Comparison of ENCODE assay signal across 8 cellular contexts in the genomic region with DNA sequence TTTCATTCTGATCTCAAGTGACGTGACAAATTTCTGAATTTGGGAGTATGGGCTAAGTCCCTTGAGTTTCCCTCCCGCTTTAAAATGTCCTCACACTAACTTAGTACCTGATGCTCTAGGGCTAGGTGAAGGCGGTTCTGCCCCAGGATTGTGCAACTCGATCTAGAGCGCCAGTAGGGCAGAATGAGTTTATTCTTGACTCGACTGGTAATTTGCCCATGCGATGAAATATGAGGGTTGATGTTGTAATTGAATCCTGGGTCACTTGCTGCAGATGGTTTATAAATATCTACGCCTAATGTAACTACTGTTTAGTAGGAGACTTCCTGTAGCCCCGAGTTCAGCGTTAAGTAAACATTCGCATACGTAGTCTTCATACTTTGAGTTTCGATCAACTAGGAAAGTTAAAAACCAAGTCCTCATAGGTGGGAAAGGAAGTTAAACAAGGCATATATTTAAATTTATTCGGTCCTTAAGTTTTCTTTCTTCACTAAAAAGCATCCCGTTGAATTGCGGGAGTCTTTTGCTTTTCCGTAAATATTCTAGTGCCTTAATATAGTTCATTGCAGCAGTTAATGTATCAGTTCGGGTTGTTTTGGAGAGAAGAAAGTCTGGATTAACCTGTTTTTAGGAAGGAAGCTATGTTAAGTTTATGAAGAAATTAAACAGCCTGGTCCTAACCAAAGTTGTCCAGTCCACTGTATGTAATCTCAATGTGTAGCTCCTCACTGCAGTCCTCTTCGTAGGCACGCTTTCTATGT. TPM values are rescaled to one million over a fixed set of nuclear protein-coding genes. Genes with fewer than 3 reads are reported as not detected.
DNase-seq lines count a peak whose midpoint lies in the region; ATAC-seq and TF ChIP-seq lines count a peak whose summit lies in the region.

No MANE protein-coding gene starts in this region.

- H3K4me2 ChIP-seq in SU-DHL-6 (ENCODE audit: low read depth, low read length, poor library complexity, severe bottlenecking): peak overlapping the region; percentile 97

- POLR2A ChIA-PET in CD4-positive, alpha-beta memory T cell (lab: Charles Lee; ENCODE audit: partially characterized antibody): interaction anchor here (0.6 to 20.3 kb wide), 23 partner anchors 8 to 436 kb away, joined by 3 to 706 read pairs (median 7); a partner anchor contains a TSS

- CTCF ChIA-PET in CD4-positive, alpha-beta memory T cell (lab: Charles Lee; ENCODE audit: partially characterized antibody): interaction anchor here (0.7 to 11.7 kb wide), 26 partner anchors 8 to 106 kb away, joined by 3 to 361 read pairs (median 5); a partner anchor contains a TSS

- H3K4me3 ChIP-seq in CD4-positive, alpha-beta memory T cell (ENCODE audit: low read length in 2 of 2): peak overlapping the region; percentile 43 to 90
- H3K4me3 ChIP-seq in HUES6 (ENCODE audit: low read depth, low read length) (peak overlapping the region; percentile 84), SU-DHL-6 (ENCODE audit: insufficient read depth, low read length, poor library complexity, severe bottlenecking) (peak overlapping the region; percentile 90), epithelial cell of esophagus (ENCODE audit: low read length) (peak overlapping the region; percentile 67)

- no peaks in the 10 kb centered on the region for H3K27me3 ChIP-seq in CD4-positive, alpha-beta memory T cell (ENCODE audit: insufficient read depth, low read length)
- no peaks in the 10 kb centered on the region for H3K27me3 ChIP-seq in HUES6 (ENCODE audit: control insufficient read depth, insufficient read depth, low read length)
- H3K27me3 ChIP-seq in SU-DHL-6 (ENCODE audit: low read length): no peaks in the 10 kb centered on the region

- no peak for ATAC-seq in natural killer cell treated with Interleukin-12 subunit alpha and Interleukin-12 subunit beta and Interleukin-15 and Interleukin-18, amount 100 ng/mL, for 72 hours
- ATAC-seq in HG03045 (IDR thresholded peaks at IDR 0.05; ENCODE audit: unreplicated experiment): no peak
- ATAC-seq in HG03565 (IDR thresholded peaks at IDR 0.05; ENCODE audit: unreplicated experiment): no peak

- H3K27me3 Mint-ChIP-seq in CD4-positive, alpha-beta memory T cell: no peaks in the 10 kb centered on the region
- no peaks in the 10 kb centered on the region for H3K27me3 Mint-ChIP-seq in natural killer cell treated with Interleukin-12 subunit alpha and Interleukin-12 subunit beta and Interleukin-15 and Interleukin-18, amount 100 ng/mL, for 72 hours

- no peaks in the 10 kb centered on the region for H3K9me2 ChIP-seq in SU-DHL-6 (replicated peaks; ENCODE audit: insufficient read depth, low read length)

- H3K9ac ChIP-seq in HUES6 (ENCODE audit: low read length) (peak overlapping the region; percentile 100), SU-DHL-6 (ENCODE audit: low read length) (peak overlapping the region; percentile 90)

- H3K4me1 Mint-ChIP-seq in CD4-positive, alpha-beta memory T cell: peaks cover 25 to 63% (median 46%) of the 10 kb centered on the region in 4 donors
- H3K4me1 Mint-ChIP-seq in natural killer cell treated with Interleukin-12 subunit alpha and Interleukin-12 subunit beta and Interleukin-15 and Interleukin-18, amount 100 ng/mL, for 72 hours (ENCODE audit: low read depth in 2 of 2): peaks cover 26 to 35% of the 10 kb centered on the region in 2 donors

- peaks cover 0 to 7% of the 10 kb centered on the region in 2 donors for H3K36me3 Mint-ChIP-seq in CD4-positive, alpha-beta memory T cell
- H3K36me3 Mint-ChIP-seq in natural killer cell treated with Interleukin-12 subunit alpha and Interleukin-12 subunit beta and Interleukin-15 and Interleukin-18, amount 100 ng/mL, for 72 hours: no peaks in the 10 kb centered on the region

- H3F3A ChIP-seq in SU-DHL-6 (ENCODE audit: insufficient read depth): peaks cover 23% of the 10 kb centered on the region

- peaks cover 85% of the 10 kb centered on the region for H3K79me2 ChIP-seq in SU-DHL-6 (ENCODE audit: insufficient read depth, low read length)

- no peak overlapping the region for H2AFZ ChIP-seq in SU-DHL-6 (ENCODE audit: low read depth, low read length, severe bottlenecking)

- peak overlapping the region; percentile 85 to 95 (median 91) for H3K27ac Mint-ChIP-seq in CD4-positive, alpha-beta memory T cell
- H3K27ac Mint-ChIP-seq in natural killer cell treated with Interleukin-12 subunit alpha and Interleukin-12 subunit beta and Interleukin-15 and Interleukin-18, amount 100 ng/mL, for 72 hours: peak overlapping the region; percentile 86 to 93

- peak overlapping the region; percentile 94 for H3K27ac ChIP-seq in CD4-positive, alpha-beta memory T cell (ENCODE audit: low read depth, low read length)
- H3K27ac ChIP-seq in HUES6 (ENCODE audit: low read depth, low read length) (peak overlapping the region; percentile 100), SU-DHL-6 (ENCODE audit: low read depth, low read length) (peak overlapping the region; percentile 94)

- peaks cover 62% of the 10 kb centered on the region for H3K4me1 ChIP-seq in CD4-positive, alpha-beta memory T cell (ENCODE audit: insufficient read depth, low read length)
- peaks cover 7% of the 10 kb centered on the region for H3K4me1 ChIP-seq in HUES6 (ENCODE audit: control insufficient read depth, insufficient read depth, low read length)

- TF ChIP-seq CTCF in SU-DHL-6 (IDR thresholded peaks at IDR 0.05; ENCODE audit: insufficient read depth, low read length, poor library complexity, severe bottlenecking) (no peak), epithelial cell of esophagus (IDR thresholded peaks at IDR 0.05; ENCODE audit: insufficient read depth, low read depth, low read length, missing control alignments) (no peak)

- no peaks in the 10 kb centered on the region for H3K9me3 ChIP-seq in CD4-positive, alpha-beta memory T cell (ENCODE audit: control insufficient read depth in 1 of 2, low read length in 2 of 2)
- H3K9me3 ChIP-seq in HUES6 (ENCODE audit: control insufficient read depth, insufficient read depth, low read depth, low read length) (no peaks in the 10 kb centered on the region), SU-DHL-6 (ENCODE audit: insufficient read depth, low read length) (no peaks in the 10 kb centered on the region)

- no peaks in the 10 kb centered on the region for H3K36me3 ChIP-seq in CD4-positive, alpha-beta memory T cell (ENCODE audit: insufficient read depth, low read length)
- H3K36me3 ChIP-seq in HUES6 (ENCODE audit: control insufficient read depth, insufficient read depth, low read length): peaks cover 2% of the 10 kb centered on the region; the same call in 1 of the 2 replicates
- H3K36me3 ChIP-seq in SU-DHL-6 (ENCODE audit: low read length): no peaks in the 10 kb centered on the region

- H3K4me3 Mint-ChIP-seq in CD4-positive, alpha-beta memory T cell: peak overlapping the region; percentile 90 to 97 (median 92)
- peak overlapping the region; percentile 92 for H3K4me3 Mint-ChIP-seq in natural killer cell treated with Interleukin-12 subunit alpha and Interleukin-12 subunit beta and Interleukin-15 and Interleukin-18, amount 100 ng/mL, for 72 hours

- peak in 4 of 5 donors; percentile 42 to 53 (median 48) for DNase-seq in CD4-positive, alpha-beta memory T cell
- DNase-seq in epithelial cell of esophagus (ENCODE audit: low read depth) (peak; percentile 88), kidney glomerular epithelial cell (lab: John Stamatoyannopoulos, UW) (no peak)
- DNase-seq in natural killer cell treated with Interleukin-12 subunit alpha and Interleukin-12 subunit beta and Interleukin-15 and Interleukin-18, amount 100 ng/mL, for 72 hours (ENCODE audit: low spot score): no peak

- no peaks in the 10 kb centered on the region for H3K9me3 Mint-ChIP-seq in CD4-positive, alpha-beta memory T cell
- no peaks in the 10 kb centered on the region for H3K9me3 Mint-ChIP-seq in natural killer cell treated with Interleukin-12 subunit alpha and Interleukin-12 subunit beta and Interleukin-15 and Interleukin-18, amount 100 ng/mL, for 72 hours

- intact Hi-C loops in CD4-positive, alpha-beta memory T cell (cut with micrococcal nuclease): loop anchor here (2.0 to 5.0 kb wide), 3 partner anchors 43 to 279 kb away; a partner anchor contains a TSS

- no peaks in the 10 kb centered on the region for H4K20me1 ChIP-seq in SU-DHL-6 (ENCODE audit: low read depth, low read length)

RNA-seq across cellular contexts. Expression of a gene that starts 1.6 kb away (rescaled TPM):
- total RNA-seq in CD4-positive, alpha-beta memory T cell: 10 to 100 TPM; 69.8 to 72.5 TPM
- 10 to 100 TPM; 26.5 to 85.7 TPM for polyA plus RNA-seq in CD4-positive, alpha-beta memory T cell
- 10 to 100 TPM; 54.3 to 72.4 TPM for total RNA-seq in natural killer cell treated with Interleukin-12 subunit alpha and Interleukin-12 subunit beta and Interleukin-15 and Interleukin-18, amount 100 ng/mL, for 72 hours

RNA-seq across cellular contexts. Expression of a gene that starts 35.3 kb away (rescaled TPM):
- 10 to 100 TPM; 46.8 to 53.8 TPM for total RNA-seq in CD4-positive, alpha-beta memory T cell
- 1 to 10 TPM in 1 of 2 donors, under 1 TPM in 1; 0.75 to 7.1 TPM for polyA plus RNA-seq in CD4-positive, alpha-beta memory T cell
- 10 to 100 TPM; 47.7 to 48.2 TPM for total RNA-seq in natural killer cell treated with Interleukin-12 subunit alpha and Interleukin-12 subunit beta and Interleukin-15 and Interleukin-18, amount 100 ng/mL, for 72 hours

Comparison
In these comparisons a context has a peak if more than half of its experiments do, and no peak if none do; other contexts are left out.
1. DNase-seq: peak in CD4-positive, alpha-beta memory T cell (4 of 5) and epithelial cell of esophagus (single experiment); none in natural killer cell treated with Interleukin-12 subunit alpha and Interleukin-12 subunit beta and Interleukin-15 and Interleukin-18, amount 100 ng/mL, for 72 hours (single experiment) and kidney glomerular epithelial cell (single experiment).
2. Peak in every context shown above with its lines, with median percentiles within 50 percentile points of each other: H3K27ac ChIP-seq and H3K4me3 ChIP-seq.